32 cellular contexts compared by ENCODE assay signal in genomic region chr3:10723991-10724390, GRCh38.
"Had no signal": no experiment of that assay in that cellular context is flagged by ENCODE, and none has a peak within 500 bp of the region (broad histone marks: within the 10 kb centered on the region; RNA-seq: fewer than 3 reads in every experiment).

No MANE protein-coding gene starts in this region.

- H3K4me1 ChIP-seq: Peyer's patch, SJSA1 had no signal

- H3K4me1 Mint-ChIP-seq: activated naive CD8-positive, alpha-beta T cell treated with anti-CD3 and anti-CD28 coated beads for 36 hours; activated T-helper 17 cell treated with anti-CD3 and anti-CD28 coated beads, Interleukin-2, amount 50 U/mL, for 72 hours had no signal

- H3K4me2 ChIP-seq: SK-N-SH had no signal

- H3K9me3 Mint-ChIP-seq: activated CD4-positive, alpha-beta memory T cell treated with anti-CD3 and anti-CD28 coated beads for 36 hours; activated naive CD8-positive, alpha-beta T cell treated with anti-CD3 and anti-CD28 coated beads for 36 hours; activated T-cell treated with anti-CD3 and anti-CD28 coated beads, Interleukin-2, amount 50 U/mL, for 72 hours; T-helper 1 cell treated with Interleukin-12 subunit alpha and Interleukin-12 subunit beta and Interleukin-4 antibody, amounts not matched to agents 30 μg/mL and 1 μg/mL, for 36 hours; T-helper 2 cell treated with Interferon-gamma antibody and Interleukin-4, amounts not matched to agents 5 μg/mL and 100 μg/mL, for 36 hours had no signal

- H3K36me3 Mint-ChIP-seq: activated CD4-positive, alpha-beta memory T cell treated with anti-CD3 and anti-CD28 coated beads for 36 hours; activated naive CD8-positive, alpha-beta T cell treated with anti-CD3 and anti-CD28 coated beads for 36 hours had no signal

- H3K27me3 ChIP-seq: brain microvascular endothelial cell, Peyer's patch, SJSA1 had no signal

- H3K36me3 ChIP-seq: brain microvascular endothelial cell, Peyer's patch, SJSA1 had no signal

- H3K27ac Mint-ChIP-seq: activated CD4-positive, alpha-beta memory T cell treated with anti-CD3 and anti-CD28 coated beads for 36 hours; activated naive CD8-positive, alpha-beta T cell treated with anti-CD3 and anti-CD28 coated beads for 36 hours; activated T-cell treated with anti-CD3 and anti-CD28 coated beads, Interleukin-2, amount 50 U/mL, for 72 hours; activated T-helper 17 cell treated with anti-CD3 and anti-CD28 coated beads, Interleukin-2, amount 50 U/mL, for 72 hours; T-helper 1 cell treated with Interleukin-12 subunit alpha and Interleukin-12 subunit beta and Interleukin-4 antibody, amounts not matched to agents 30 μg/mL and 1 μg/mL, for 36 hours; T-helper 2 cell treated with Interferon-gamma antibody and Interleukin-4, amounts not matched to agents 5 μg/mL and 100 μg/mL, for 36 hours had no signal

- DNase-seq: activated CD4-positive, alpha-beta memory T cell treated with anti-CD3 and anti-CD28 coated beads for 36 hours; activated CD4-positive, alpha-beta T cell treated with anti-CD3 and anti-CD28 coated beads for 4 hours; activated CD4-positive, alpha-beta T cell treated with anti-CD3 and anti-CD28 coated beads, Interleukin-2, amount 50 U/mL, for 1 hour; activated CD4-positive, CD25-positive, alpha-beta regulatory T cell treated with anti-CD3 and anti-CD28 coated beads, Interleukin-2, amount 50 U/mL, for 72 hours; activated effector memory CD4-positive, alpha-beta T cell treated with anti-CD3 and anti-CD28 coated beads, Interleukin-2, amount 50 U/mL, for 16 hours; activated naive CD4-positive, alpha-beta T cell; activated naive CD4-positive, alpha-beta T cell treated with anti-CD3 and anti-CD28 coated beads, Interleukin-2, amount 50 U/mL, for 16 hours; activated naive CD8-positive, alpha-beta T cell treated with anti-CD3 and anti-CD28 coated beads for 36 hours; activated T-cell treated with anti-CD3 and anti-CD28 coated beads, Interleukin-2, amount 50 U/mL, for 1 hour; activated T-cell treated with anti-CD3 and anti-CD28 coated beads, Interleukin-2, amount 50 U/mL, for 72 hours; amniotic stem cell; aorta; brain microvascular endothelial cell; central memory CD4-positive, alpha-beta T cell; NCI-H1105; NCI-H1417 treated with DMSO at 0.1 percent for 48 hours; NCI-H187 treated with DMSO at 0.1 percent for 48 hours; NCI-H2081; NCI-H345; NCI-H510A; NCI-H526; NCI-H748 treated with DMSO at 0.1 percent for 48 hours; NK-92 treated with Interleukin-12 subunit alpha and Interleukin-12 subunit beta, amount 100 ng/mL, for 24 hours; PC-3; Peyer's patch; RPMI8226; SHP77 treated with DMSO at 0.1 percent for 48 hours; SK-N-SH had no signal

- H3K4me3 Mint-ChIP-seq: activated CD4-positive, alpha-beta memory T cell treated with anti-CD3 and anti-CD28 coated beads for 36 hours; activated naive CD8-positive, alpha-beta T cell treated with anti-CD3 and anti-CD28 coated beads for 36 hours; activated T-cell treated with anti-CD3 and anti-CD28 coated beads, Interleukin-2, amount 50 U/mL, for 72 hours; activated T-helper 17 cell treated with anti-CD3 and anti-CD28 coated beads, Interleukin-2, amount 50 U/mL, for 72 hours; T-helper 1 cell treated with Interleukin-12 subunit alpha and Interleukin-12 subunit beta and Interleukin-4 antibody, amounts not matched to agents 30 μg/mL and 1 μg/mL, for 36 hours; T-helper 2 cell treated with Interferon-gamma antibody and Interleukin-4, amounts not matched to agents 5 μg/mL and 100 μg/mL, for 36 hours had no signal

- H3K9me3 ChIP-seq: Peyer's patch, SJSA1, SK-N-SH had no signal

- H3K9ac ChIP-seq: SK-N-SH had no signal

- H3K4me3 ChIP-seq: Peyer's patch, SJSA1 had no signal

- H3K27ac ChIP-seq: brain microvascular endothelial cell, Peyer's patch, SJSA1 had no signal

- ATAC-seq: activated T-cell treated with anti-CD3 and anti-CD28 coated beads, Interleukin-2, amount 50 U/mL, for 72 hours; activated T-helper 17 cell treated with anti-CD3 and anti-CD28 coated beads, Interleukin-2, amount 50 U/mL, for 72 hours; PC-3 had no signal
